Comparison of ENCODE assay signal across 8 cellular contexts in the genomic region with DNA sequence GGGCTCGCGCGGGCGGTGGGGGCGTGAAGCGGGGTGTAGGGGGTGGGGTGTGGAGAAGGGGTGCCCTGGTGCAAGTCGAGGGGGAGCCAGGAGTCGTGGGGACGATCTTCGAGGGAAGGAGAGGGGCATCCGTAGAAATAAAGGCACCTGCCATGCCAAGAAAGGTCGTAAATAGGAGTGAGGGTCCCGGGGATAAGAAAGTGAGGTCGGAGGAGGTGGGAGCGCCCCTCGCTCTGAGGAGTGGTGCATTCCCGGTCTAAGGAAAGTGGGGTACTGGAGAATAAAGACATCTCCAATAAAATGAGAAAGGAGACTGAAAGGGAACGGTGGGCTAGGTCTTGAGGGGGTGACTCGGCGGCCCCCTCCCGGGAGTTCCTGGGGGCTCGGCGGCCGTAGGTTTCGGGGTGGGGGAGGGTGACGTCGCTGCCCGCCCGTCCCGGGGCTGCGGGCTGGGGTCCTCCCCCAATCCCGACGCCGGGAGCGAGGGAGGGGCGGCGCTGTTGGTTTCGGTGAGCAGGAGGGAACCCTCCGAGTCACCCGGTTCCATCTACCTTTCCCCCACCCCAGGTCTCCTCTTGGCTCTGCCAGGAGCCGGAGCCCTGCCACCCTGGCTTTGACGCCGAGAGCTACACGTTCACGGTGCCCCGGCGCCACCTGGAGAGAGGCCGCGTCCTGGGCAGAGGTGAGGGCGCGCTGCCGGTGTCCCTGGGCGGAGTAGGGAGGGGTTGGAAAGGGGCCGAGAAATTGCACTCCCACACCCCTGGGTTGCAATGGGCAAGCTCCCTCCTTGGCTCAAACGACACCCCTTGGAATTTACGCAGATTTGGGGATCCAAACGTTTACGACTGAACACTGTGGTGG. TPM values are rescaled to one million over a fixed set of nuclear protein-coding genes. Genes with fewer than 3 reads are reported as not detected.
DNase-seq lines count a peak whose midpoint lies in the region; ATAC-seq and TF ChIP-seq lines count a peak whose summit lies in the region.

No MANE protein-coding gene starts in this region.

- H3K36me3 Mint-ChIP-seq in activated T-cell treated with anti-CD3 and anti-CD28 coated beads, Interleukin-2, amount 50 U/mL, for 72 hours (ENCODE audit: insufficient read depth in 2 of 2): peaks cover 1% of the 10 kb centered on the region in 2 donors

- H3K36me3 ChIP-seq in thyroid gland: no peaks in the 10 kb centered on the region

- peak in 2 of 6 experiments; percentile 17 to 31 for TF ChIP-seq CTCF in thyroid gland (IDR thresholded peaks at IDR 0.05)

- intact Hi-C loops in thyroid gland (cut with DNase I): loop anchor here (5.0 kb wide), 1 partner anchor 54 kb away; no protein-coding TSS in a partner anchor

- H3K27ac ChIP-seq in angular gyrus (ENCODE audit: low read depth, low read length) (peak overlapping the region; percentile 81), thyroid gland (peak overlapping the region; percentile 92 to 98 (median 97))

- H3K4me1 Mint-ChIP-seq in activated T-cell treated with anti-CD3 and anti-CD28 coated beads, Interleukin-2, amount 50 U/mL, for 72 hours (ENCODE audit: low read depth): peaks cover 46% of the 10 kb centered on the region

- WGBS in thyroid gland, 2 donors: 3 to 4% methylated on average over 31 to 37 of the region's 58 CpGs

- peak overlapping the region; percentile 75 to 92 (median 86) for H3K4me3 ChIP-seq in thyroid gland (replicated peaks in 1 of 3)

- no peaks in the 10 kb centered on the region for H3K27me3 ChIP-seq in thyroid gland

- no peaks in the 10 kb centered on the region for H3K9me3 Mint-ChIP-seq in activated T-cell treated with anti-CD3 and anti-CD28 coated beads, Interleukin-2, amount 50 U/mL, for 72 hours

- ATAC-seq in activated T-cell treated with anti-CD3 and anti-CD28 coated beads, Interleukin-2, amount 50 U/mL, for 72 hours (replicated peaks in 1 of 2): no peak
- ATAC-seq in left lobe of liver: peak; percentile 77
- no peak for ATAC-seq in HG02588 (IDR thresholded peaks at IDR 0.05; ENCODE audit: unreplicated experiment)
- ATAC-seq in HG03039 (IDR thresholded peaks at IDR 0.05; ENCODE audit: unreplicated experiment): no peak

- DNase-seq in activated T-cell treated with anti-CD3 and anti-CD28 coated beads, Interleukin-2, amount 50 U/mL, for 72 hours: no peak
- DNase-seq in activated T-cell treated with anti-CD3 and anti-CD28 coated beads, Interleukin-2, amount 50 U/mL, for 1 hour: no peak
- peak; percentile 91 for DNase-seq in left lobe of liver (ENCODE audit: low spot score)
- peak; percentile 82 to 83 for DNase-seq in thyroid gland
- DNase-seq in GOT3 (lab: John Stamatoyannopoulos, UW): no peak

- no peak overlapping the region for H3K27ac Mint-ChIP-seq in activated T-cell treated with anti-CD3 and anti-CD28 coated beads, Interleukin-2, amount 50 U/mL, for 72 hours

- peaks cover 50% of the 10 kb centered on the region for H3K27me3 Mint-ChIP-seq in activated T-cell treated with anti-CD3 and anti-CD28 coated beads, Interleukin-2, amount 50 U/mL, for 72 hours (ENCODE audit: low read depth)

- TF ChIP-seq POLR2A in thyroid gland (IDR thresholded peaks at IDR 0.05): peak in 1 of 2 donors; percentile 46

- peaks cover 41 to 46% of the 10 kb centered on the region in 2 donors for H3K4me1 ChIP-seq in thyroid gland

- H3K9me3 ChIP-seq in thyroid gland: no peaks in the 10 kb centered on the region

- H3K4me3 Mint-ChIP-seq in activated T-cell treated with anti-CD3 and anti-CD28 coated beads, Interleukin-2, amount 50 U/mL, for 72 hours: peak overlapping the region; percentile 33 to 80

RNA-seq across cellular contexts. Expression of a gene that starts 0.9 kb away (rescaled TPM):
- total RNA-seq in activated T-cell treated with anti-CD3 and anti-CD28 coated beads, Interleukin-2, amount 50 U/mL, for 72 hours: 1 to 10 TPM; 5.2 to 8.6 TPM
- total RNA-seq in left lobe of liver (115 TPM), thyroid gland (100 to 1,000 TPM; 177 to 287 (median 279) TPM)

Comparison
In these comparisons a context has a peak if more than half of its experiments do, and no peak if none do; other contexts are left out.
1. DNase-seq: peak in left lobe of liver (single experiment) and thyroid gland (2 of 2); none in activated T-cell treated with anti-CD3 and anti-CD28 coated beads, Interleukin-2, amount 50 U/mL, for 72 hours (0 of 2), activated T-cell treated with anti-CD3 and anti-CD28 coated beads, Interleukin-2, amount 50 U/mL, for 1 hour (single experiment) and GOT3 (single experiment).
2. RNA of a gene that starts 0.9 kb away (total RNA-seq): 177 to 287 TPM in thyroid gland and 115 TPM in left lobe of liver (single experiment); 5.2 to 8.6 TPM in activated T-cell treated with anti-CD3 and anti-CD28 coated beads, Interleukin-2, amount 50 U/mL, for 72 hours; every median in the first group is over 10 times any median in the second.